8 cellular contexts compared by ENCODE assay signal in the genomic region with DNA sequence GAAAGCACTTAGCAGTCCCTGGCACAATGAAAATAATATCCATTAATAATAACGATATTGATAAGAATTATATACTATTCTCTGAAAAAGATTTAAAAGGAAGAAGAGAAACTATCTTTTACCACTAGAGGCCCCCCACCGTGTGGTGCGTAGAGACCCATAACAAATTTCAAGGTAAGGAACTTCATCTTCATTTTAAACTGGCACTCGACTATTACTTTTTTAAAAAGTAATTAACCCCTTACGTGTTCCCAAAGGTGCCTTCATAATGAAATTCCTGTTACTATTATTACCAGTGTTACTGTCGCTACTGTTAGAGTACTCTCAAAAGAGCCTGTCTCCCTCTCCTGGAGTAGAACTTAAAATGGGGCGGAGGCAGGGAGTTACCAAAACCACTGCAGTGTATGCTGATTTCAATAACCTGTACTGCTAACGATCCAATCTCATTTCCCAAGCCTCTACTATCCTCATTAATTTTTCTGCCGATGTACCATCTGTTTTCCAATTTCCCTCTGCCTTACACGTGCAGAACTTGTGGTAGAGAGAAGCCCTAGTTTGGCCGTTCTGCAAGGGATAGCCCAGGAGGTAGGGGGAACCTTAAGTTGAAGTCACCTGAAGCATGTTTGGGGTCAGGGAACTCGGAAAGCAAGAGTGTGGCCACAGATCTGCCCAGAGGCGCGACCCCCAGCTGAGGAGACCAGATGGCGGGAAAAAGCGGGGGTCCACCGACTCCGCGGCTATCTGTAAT. TPM values are rescaled to one million over a fixed set of nuclear protein-coding genes. Genes with fewer than 3 reads are reported as not detected.
A peak's percentile ranks its signal among the peaks of the same experiment; 100 is the strongest.
DNase-seq lines count a peak whose midpoint lies in the region; ATAC-seq and TF ChIP-seq lines count a peak whose summit lies in the region.

No MANE protein-coding gene starts in this region.

- POLR2A ChIA-PET in naive thymus-derived CD8-positive, alpha-beta T cell (lab: Charles Lee) = interaction anchor here (0.7 to 1.3 kb wide), 6 partner anchors 34 to 195 kb away, joined by 3 to 6 read pairs (median 3); no protein-coding TSS in a partner anchor

- no peaks in the 10 kb centered on the region for H3K27me3 Mint-ChIP-seq in dendritic cell treated with granulocyte-macrophage colony-stimulating factor and Interleukin-4, amounts not matched to agents 40 ng/mL and 50 ng/mL, for 4 days
- no peaks in the 10 kb centered on the region for H3K27me3 Mint-ChIP-seq in naive thymus-derived CD8-positive, alpha-beta T cell

- peaks cover 13% of the 10 kb centered on the region for H3K4me1 Mint-ChIP-seq in dendritic cell treated with granulocyte-macrophage colony-stimulating factor and Interleukin-4, amounts not matched to agents 40 ng/mL and 50 ng/mL, for 4 days (ENCODE audit: low read depth)
- peaks cover 2 to 47% (median 31%) of the 10 kb centered on the region in 4 donors for H3K4me1 Mint-ChIP-seq in naive thymus-derived CD8-positive, alpha-beta T cell

- ATAC-seq in naive thymus-derived CD8-positive, alpha-beta T cell = peak; percentile 30

- intact Hi-C loops in dendritic cell treated with granulocyte-macrophage colony-stimulating factor and Interleukin-4, amounts not matched to agents 40 ng/mL and 50 ng/mL, for 4 days (cut with micrococcal nuclease) = loop anchor here (5.0 kb wide), 1 partner anchor 195 kb away; a partner anchor contains a TSS
- intact Hi-C loops in lower leg skin (cut with DNase I; ENCODE audit: low total_unique reads) = no loop called here

- peak overlapping the region; percentile 84 for H3K4me3 Mint-ChIP-seq in dendritic cell treated with granulocyte-macrophage colony-stimulating factor and Interleukin-4, amounts not matched to agents 40 ng/mL and 50 ng/mL, for 4 days
- peak overlapping the region; percentile 89 to 99 (median 92) for H3K4me3 Mint-ChIP-seq in naive thymus-derived CD8-positive, alpha-beta T cell

- no peaks in the 10 kb centered on the region for H3K36me3 ChIP-seq in H7 (replicated peaks; ENCODE audit: control insufficient read depth, insufficient read depth, low read length)
- no peaks in the 10 kb centered on the region for H3K36me3 ChIP-seq in Peyer's patch

- peak overlapping the region; percentile 73 to 86 (median 80) for H3K27ac ChIP-seq in Peyer's patch

- H3K4me1 ChIP-seq in Peyer's patch = no peaks in the 10 kb centered on the region

- peak overlapping the region; percentile 89 for H3K27ac Mint-ChIP-seq in dendritic cell treated with granulocyte-macrophage colony-stimulating factor and Interleukin-4, amounts not matched to agents 40 ng/mL and 50 ng/mL, for 4 days
- peak overlapping the region in 9 of 10 donors; percentile 84 to 96 (median 90) for H3K27ac Mint-ChIP-seq in naive thymus-derived CD8-positive, alpha-beta T cell

- H3K4me3 ChIP-seq in H7 (ENCODE audit: insufficient read depth, low read depth, low read length) (peak overlapping the region; percentile 87), Peyer's patch (peak overlapping the region; percentile 57 to 83 (median 68)), lower leg skin (ENCODE audit: low read depth, poor library complexity, severe bottlenecking) (no peak overlapping the region)

- H3K36me3 Mint-ChIP-seq in dendritic cell treated with granulocyte-macrophage colony-stimulating factor and Interleukin-4, amounts not matched to agents 40 ng/mL and 50 ng/mL, for 4 days (ENCODE audit: low read depth) = peaks cover 16% of the 10 kb centered on the region
- H3K36me3 Mint-ChIP-seq in naive thymus-derived CD8-positive, alpha-beta T cell = peaks cover 0 to 1% (median under 1%) of the 10 kb centered on the region in 3 donors

- TF ChIP-seq CTCF in Peyer's patch (IDR thresholded peaks at IDR 0.05) (peak in 5 of 6 experiments; percentile 8 to 16 (median 11)), lower leg skin (IDR thresholded peaks at IDR 0.05) (no peak)

- H3K9me3 Mint-ChIP-seq in dendritic cell treated with granulocyte-macrophage colony-stimulating factor and Interleukin-4, amounts not matched to agents 40 ng/mL and 50 ng/mL, for 4 days = no peaks in the 10 kb centered on the region
- H3K9me3 Mint-ChIP-seq in naive thymus-derived CD8-positive, alpha-beta T cell = peaks cover 0 to 1% (median 0%) of the 10 kb centered on the region in 9 donors

- DNase-seq in GM03348 (ENCODE audit: low spot score) (peak; percentile 2), H7 (peak; percentile 33), Peyer's patch (no peak), lower leg skin (ENCODE audit: low spot score in 2 of 2) (no peak), iPS-NIHi7 (ENCODE audit: extremely low spot score) (no peak), NCI-H1105 (lab: John Stamatoyannopoulos, UW) (no peak)
- DNase-seq in naive thymus-derived CD8-positive, alpha-beta T cell = peak in 7 of 10 donors; percentile 3 to 64 (median 30)

- 7 to 42% methylated on average over 14 to 19 of the region's 19 CpGs for WGBS in lower leg skin, 2 donors

- no peak for TF ChIP-seq POLR2A in Peyer's patch (IDR thresholded peaks at IDR 0.05)
- TF ChIP-seq POLR2A in lower leg skin (IDR thresholded peaks at IDR 0.05) = no peak

- no peaks in the 10 kb centered on the region for H3K9me3 ChIP-seq in Peyer's patch

- H3K27me3 ChIP-seq in H7 (ENCODE audit: control insufficient read depth, insufficient read depth, low read length) = no peaks in the 10 kb centered on the region
- H3K27me3 ChIP-seq in Peyer's patch = no peaks in the 10 kb centered on the region

RNA-seq across cellular contexts. Expression of a gene that starts 0.8 kb away (rescaled TPM):
- 209 and 240 TPM in 2 replicates for total RNA-seq in H7 (2014; rRNA removed; shearing (Covaris generic))
- 10 to 100 TPM in 2 of 4 donors, 1 to 10 TPM in 2; 3.8 to 15.7 (median 7.7) TPM for total RNA-seq in Peyer's patch
- total RNA-seq in naive thymus-derived CD8-positive, alpha-beta T cell = 10 to 100 TPM; 55.9 to 57.6 TPM
- polyA plus RNA-seq in naive thymus-derived CD8-positive, alpha-beta T cell = 10 to 100 TPM; 45.1 to 54.0 (median 50.6) TPM
- total RNA-seq in lower leg skin = 10 to 100 TPM in 3 of 4 donors, 1 to 10 TPM in 1; 7.0 to 17.2 (median 15.0) TPM

Comparison
In these comparisons a context has a peak if more than half of its experiments do, and no peak if none do; other contexts are left out.
1. DNase-seq: peak in GM03348 (single experiment), H7 (single experiment) and naive thymus-derived CD8-positive, alpha-beta T cell (7 of 10); none in Peyer's patch (0 of 3), lower leg skin (0 of 2), iPS-NIHi7 (single experiment) and NCI-H1105 (single experiment).
2. CTCF ChIP-seq: peak in Peyer's patch (5 of 6); none in lower leg skin (0 of 3).